Comparison of ENCODE assay signal across 20 cellular contexts in genomic region chr9:29311221-29311620, GRCh38.
"Had no signal": no experiment of that assay in that cellular context is flagged by ENCODE, and none has a peak within 500 bp of the region (broad histone marks: within the 10 kb centered on the region; RNA-seq: fewer than 3 reads in every experiment).

No MANE protein-coding gene starts in this region.

- H3K4me1 ChIP-seq: esophagus muscularis mucosa, gastroesophageal sphincter, right atrium auricular region, sigmoid colon had no signal

- H3K4me1 Mint-ChIP-seq: naive thymus-derived CD8-positive, alpha-beta T cell had no signal

- H3K27ac Mint-ChIP-seq: dendritic cell treated with granulocyte-macrophage colony-stimulating factor and Interleukin-4, amounts not matched to agents 40 ng/mL and 50 ng/mL, for 4 days; effector memory CD8-positive, alpha-beta T cell; naive thymus-derived CD8-positive, alpha-beta T cell had no signal

- H3K36me3 ChIP-seq: esophagus muscularis mucosa, gastroesophageal sphincter, neutrophil, right atrium auricular region, sigmoid colon had no signal

- H3K9me3 Mint-ChIP-seq: dendritic cell treated with granulocyte-macrophage colony-stimulating factor and Interleukin-4, amounts not matched to agents 40 ng/mL and 50 ng/mL, for 4 days had no signal

- H3K79me2 ChIP-seq: hepatocyte had no signal

- H3K4me2 ChIP-seq: hepatocyte had no signal

- FAIRE-seq: colon, kidney, urothelium cell line had no signal

- H3K4me3 ChIP-seq: esophagus muscularis mucosa, gastroesophageal sphincter, hepatocyte, mucosa of descending colon, right atrium auricular region, sigmoid colon, skin epidermis had no signal

- H3K27ac ChIP-seq: epithelial cell of prostate, esophagus muscularis mucosa, gastroesophageal sphincter, hepatocyte, neutrophil, right atrium auricular region, sigmoid colon, skin epidermis had no signal

- H3K36me3 Mint-ChIP-seq: naive thymus-derived CD8-positive, alpha-beta T cell had no signal

- ATAC-seq: effector memory CD8-positive, alpha-beta T cell; gastroesophageal sphincter; mucosa of descending colon; naive thymus-derived CD8-positive, alpha-beta T cell had no signal

- H3K9me3 ChIP-seq: esophagus muscularis mucosa, gastroesophageal sphincter, mucosa of descending colon, neutrophil, right atrium auricular region, sigmoid colon had no signal

- DNase-seq: effector memory CD8-positive, alpha-beta T cell; kidney; mammary epithelial cell; mucosa of descending colon; naive thymus-derived CD8-positive, alpha-beta T cell; posterior cingulate gyrus; sigmoid colon; stimulated activated CD4-positive, alpha-beta T cell treated with anti-CD3 and anti-CD28 coated beads, Interleukin-2, amount 100 ng/mL, for 24 hours; stimulated activated naive CD4-positive, alpha-beta T cell; trophoblast cell had no signal

- H3K27me3 ChIP-seq: esophagus muscularis mucosa, gastroesophageal sphincter, hepatocyte, neutrophil, right atrium auricular region, sigmoid colon had no signal

- H2AFZ ChIP-seq: hepatocyte had no signal

- H3K4me3 Mint-ChIP-seq: dendritic cell treated with granulocyte-macrophage colony-stimulating factor and Interleukin-4, amounts not matched to agents 40 ng/mL and 50 ng/mL, for 4 days; effector memory CD8-positive, alpha-beta T cell; naive thymus-derived CD8-positive, alpha-beta T cell had no signal

- H3K27me3 Mint-ChIP-seq: dendritic cell treated with granulocyte-macrophage colony-stimulating factor and Interleukin-4, amounts not matched to agents 40 ng/mL and 50 ng/mL, for 4 days; effector memory CD8-positive, alpha-beta T cell had no signal
